In the genomic region with DNA sequence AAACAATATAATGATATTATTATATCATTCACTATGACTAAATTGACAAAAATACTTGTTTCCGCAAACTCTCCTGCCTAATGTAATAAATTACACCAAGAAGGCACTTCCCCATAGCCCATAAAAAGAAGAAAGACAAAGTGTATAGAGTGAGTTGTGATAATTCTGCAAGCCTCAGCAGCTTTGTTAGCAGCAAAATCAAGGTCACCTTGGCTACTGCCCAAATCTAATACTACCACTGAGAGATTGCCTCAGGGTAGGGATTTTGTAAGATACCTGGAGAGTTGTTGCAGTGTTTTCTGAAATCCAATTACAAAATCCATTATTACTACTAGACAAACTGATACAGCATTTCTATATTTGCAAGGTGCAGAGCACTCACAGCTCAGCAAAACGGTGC, we compare ENCODE assay signal across 12 cellular contexts.
"Had no signal": no experiment of that assay in that cellular context is flagged by ENCODE, and none has a peak within 500 bp of the region (broad histone marks: within the 10 kb centered on the region; RNA-seq: fewer than 3 reads in every experiment).

No MANE protein-coding gene starts in this region.

- DNase-seq: activated CD4-positive, alpha-beta T cell treated with anti-CD3 and anti-CD28 coated beads, Interleukin-2, amount 50 U/mL, for 1 hour; activated CD8-positive, alpha-beta memory T cell treated with anti-CD3 and anti-CD28 coated beads for 24 hours; activated naive CD4-positive, alpha-beta T cell treated with Interleukin-2 at 50 U/mL for 16 hours; aorta; cerebellar nuclear complex; effector memory CD4-positive, alpha-beta T cell; head of caudate nucleus; midbrain; sigmoid colon; spleen; trophoblast cell had no signal

- ATAC-seq: activated CD4-positive, CD25-positive, alpha-beta regulatory T cell treated with anti-CD3 and anti-CD28 coated beads, Interleukin-2, amount 50 U/mL, for 24 hours had no signal
